9 cellular contexts compared by ENCODE assay signal in genomic region chr13:27007166-27007565, GRCh38.
A peak's percentile ranks its signal among the peaks of the same experiment; 100 is the strongest.
DNase-seq lines count a peak whose midpoint lies in the region; ATAC-seq, FAIRE-seq and TF ChIP-seq lines count a peak whose summit lies in the region.
"Had no signal": no experiment of that assay in that cellular context is flagged by ENCODE, and none has a peak within 500 bp of the region (broad histone marks: within the 10 kb centered on the region; RNA-seq: fewer than 3 reads in every experiment).

No MANE protein-coding gene starts in this region.

- no peaks in the 10 kb centered on the region for H4K20me1 ChIP-seq in Karpas-422 (ENCODE audit: insufficient read depth, low read depth, low read length)

- DNase-seq in NCI-H128 (lab: John Stamatoyannopoulos, UW; ENCODE audit: unreplicated experiment) (peak; percentile 65), kidney (no peak), stomach (no peak), SIG-M5 treated with dmso at 0.1 percent for 504 hours (lab: John Stamatoyannopoulos, UW; ENCODE audit: unreplicated experiment) (no peak), Karpas-422 (no peak)
- DNase-seq in activated CD8-positive, alpha-beta memory T cell treated with anti-CD3 and anti-CD28 coated beads, Interleukin-2, amount 10 ng/mL, durations not matched to agents 7 days and 5 days = no peak
- no peak for DNase-seq in activated T-helper 2 cell treated with anti-CD3 and anti-CD28 coated beads, Interferon-gamma antibody, Interleukin-2, Interleukin-4, amounts not matched to agents 10 μg/mL and 5 μg/mL and 100 μg/mL, durations not matched to agents 14 hours and 24 hours and 36 hours (ENCODE audit: low spot score)
- DNase-seq: activated CD8-positive, alpha-beta T cell treated with anti-CD3 and anti-CD28 coated beads, Interleukin-2, amount 10 ng/mL, durations not matched to agents 7 days and 5 days had no signal

- peaks cover 51% of the 10 kb centered on the region for H3K27me3 Mint-ChIP-seq in activated CD8-positive, alpha-beta memory T cell treated with anti-CD3 and anti-CD28 coated beads, Interleukin-2, amount 10 ng/mL, durations not matched to agents 7 days and 5 days
- peaks cover 44% of the 10 kb centered on the region for H3K27me3 Mint-ChIP-seq in activated T-helper 2 cell treated with anti-CD3 and anti-CD28 coated beads, Interferon-gamma antibody, Interleukin-2, Interleukin-4, amounts not matched to agents 10 μg/mL and 5 μg/mL and 100 μg/mL, durations not matched to agents 14 hours and 24 hours and 36 hours (ENCODE audit: low read depth)

- H3K4me1 ChIP-seq in kidney (ENCODE audit: control insufficient read depth in 1 of 2, insufficient read depth in 1 of 2, low read depth in 1 of 2, low read length in 2 of 2) (peaks cover 5 to 11% of the 10 kb centered on the region in 2 donors), stomach (peaks cover 5 to 21% (median 17%) of the 10 kb centered on the region in 4 donors), Karpas-422 (ENCODE audit: low read length) (no peaks in the 10 kb centered on the region)

- no peaks in the 10 kb centered on the region for H3K79me2 ChIP-seq in Karpas-422 (ENCODE audit: low read length)

- H2AFZ ChIP-seq in Karpas-422 (ENCODE audit: low read length) = no peak overlapping the region

- TF ChIP-seq EP300 in stomach (IDR thresholded peaks at IDR 0.05) = no peak

- H3K9me3 Mint-ChIP-seq in activated CD8-positive, alpha-beta memory T cell treated with anti-CD3 and anti-CD28 coated beads, Interleukin-2, amount 10 ng/mL, durations not matched to agents 7 days and 5 days (ENCODE audit: low read depth) = no peaks in the 10 kb centered on the region
- H3K9me3 Mint-ChIP-seq in activated T-helper 2 cell treated with anti-CD3 and anti-CD28 coated beads, Interferon-gamma antibody, Interleukin-2, Interleukin-4, amounts not matched to agents 10 μg/mL and 5 μg/mL and 100 μg/mL, durations not matched to agents 14 hours and 24 hours and 36 hours = no peaks in the 10 kb centered on the region

- TF ChIP-seq CTCF in kidney (IDR thresholded peaks at IDR 0.05; ENCODE audit: borderline replicate concordance, extremely low read depth, insufficient read depth) (no peak), stomach (IDR thresholded peaks at IDR 0.05) (no peak)

- H3K27ac Mint-ChIP-seq in activated CD8-positive, alpha-beta memory T cell treated with anti-CD3 and anti-CD28 coated beads, Interleukin-2, amount 10 ng/mL, durations not matched to agents 7 days and 5 days = no peak overlapping the region
- no peak overlapping the region for H3K27ac Mint-ChIP-seq in activated T-helper 2 cell treated with anti-CD3 and anti-CD28 coated beads, Interferon-gamma antibody, Interleukin-2, Interleukin-4, amounts not matched to agents 10 μg/mL and 5 μg/mL and 100 μg/mL, durations not matched to agents 14 hours and 24 hours and 36 hours
- H3K27ac Mint-ChIP-seq: activated CD8-positive, alpha-beta T cell treated with anti-CD3 and anti-CD28 coated beads, Interleukin-2, amount 10 ng/mL, durations not matched to agents 7 days and 5 days had no signal

- intact Hi-C loops in kidney (cut with DNase I) (no loop called here), stomach (cut with DNase I; ENCODE audit: low total_unique reads) (no loop called here)
- intact Hi-C loops in activated T-helper 2 cell treated with anti-CD3 and anti-CD28 coated beads, Interferon-gamma antibody, Interleukin-2, Interleukin-4, amounts not matched to agents 10 μg/mL and 5 μg/mL and 100 μg/mL, durations not matched to agents 14 hours and 24 hours and 36 hours (cut with micrococcal nuclease) = no loop called here

- peaks cover 8% of the 10 kb centered on the region for H3K4me1 Mint-ChIP-seq in activated CD8-positive, alpha-beta memory T cell treated with anti-CD3 and anti-CD28 coated beads, Interleukin-2, amount 10 ng/mL, durations not matched to agents 7 days and 5 days
- H3K4me1 Mint-ChIP-seq in activated T-helper 2 cell treated with anti-CD3 and anti-CD28 coated beads, Interferon-gamma antibody, Interleukin-2, Interleukin-4, amounts not matched to agents 10 μg/mL and 5 μg/mL and 100 μg/mL, durations not matched to agents 14 hours and 24 hours and 36 hours (ENCODE audit: low read depth) = peaks cover 8% of the 10 kb centered on the region

- H3K36me3 ChIP-seq in kidney (ENCODE audit: control insufficient read depth in 1 of 2, insufficient read depth in 2 of 2, low read length in 2 of 2) (no peaks in the 10 kb centered on the region), stomach (no peaks in the 10 kb centered on the region), Karpas-422 (ENCODE audit: insufficient read depth, low read length) (no peaks in the 10 kb centered on the region)

- H3K4me2 ChIP-seq in Karpas-422 (ENCODE audit: low read depth, low read length, poor library complexity, severe bottlenecking) = no peak overlapping the region

- CTCF ChIA-PET in activated CD8-positive, alpha-beta memory T cell treated with anti-CD3 and anti-CD28 coated beads, Interleukin-2, amount 10 ng/mL, durations not matched to agents 7 days and 5 days (lab: Charles Lee) = no interaction called here

- H3K9me2 ChIP-seq in Karpas-422 (replicated peaks; ENCODE audit: insufficient read depth, low read length) = no peaks in the 10 kb centered on the region

- FAIRE-seq in kidney (lab: Jason Lieb, UNC) = no peak

- H3K9me3 ChIP-seq in kidney (ENCODE audit: control insufficient read depth in 1 of 2, low read length in 2 of 2) (no peaks in the 10 kb centered on the region), stomach (no peaks in the 10 kb centered on the region), Karpas-422 (ENCODE audit: low read length) (no peaks in the 10 kb centered on the region)

- no peaks in the 10 kb centered on the region for H3K36me3 Mint-ChIP-seq in activated CD8-positive, alpha-beta memory T cell treated with anti-CD3 and anti-CD28 coated beads, Interleukin-2, amount 10 ng/mL, durations not matched to agents 7 days and 5 days
- no peaks in the 10 kb centered on the region for H3K36me3 Mint-ChIP-seq in activated T-helper 2 cell treated with anti-CD3 and anti-CD28 coated beads, Interferon-gamma antibody, Interleukin-2, Interleukin-4, amounts not matched to agents 10 μg/mL and 5 μg/mL and 100 μg/mL, durations not matched to agents 14 hours and 24 hours and 36 hours (ENCODE audit: low read depth)

- H3K27ac ChIP-seq in kidney (ENCODE audit: low read depth in 2 of 2, low read length in 2 of 2) (no peak overlapping the region), stomach (peak overlapping the region in 1 of 5 donors; percentile 41), Karpas-422 (ENCODE audit: low read length) (no peak overlapping the region)

- TF ChIP-seq POLR2A in stomach (IDR thresholded peaks at IDR 0.05) = no peak

- peak overlapping the region; percentile 34 for H3K4me3 Mint-ChIP-seq in activated CD8-positive, alpha-beta memory T cell treated with anti-CD3 and anti-CD28 coated beads, Interleukin-2, amount 10 ng/mL, durations not matched to agents 7 days and 5 days
- H3K4me3 Mint-ChIP-seq in activated T-helper 2 cell treated with anti-CD3 and anti-CD28 coated beads, Interferon-gamma antibody, Interleukin-2, Interleukin-4, amounts not matched to agents 10 μg/mL and 5 μg/mL and 100 μg/mL, durations not matched to agents 14 hours and 24 hours and 36 hours (ENCODE audit: low read depth) = no peak overlapping the region

- H3K9ac ChIP-seq in kidney (ENCODE audit: low read length in 2 of 2) (peak overlapping the region in 1 of 2 donors; percentile 58), Karpas-422 (ENCODE audit: low read length) (no peak overlapping the region)

- no peak for ATAC-seq in activated CD8-positive, alpha-beta memory T cell treated with anti-CD3 and anti-CD28 coated beads, Interleukin-2, amount 10 ng/mL, durations not matched to agents 7 days and 5 days
- ATAC-seq in GM21825 (IDR thresholded peaks at IDR 0.05; ENCODE audit: unreplicated experiment) = no peak
- ATAC-seq: activated CD8-positive, alpha-beta T cell treated with anti-CD3 and anti-CD28 coated beads, Interleukin-2, amount 10 ng/mL, durations not matched to agents 7 days and 5 days had no signal

- H3K4me3 ChIP-seq in kidney (ENCODE audit: low read length in 2 of 2) (peak overlapping the region; percentile 47 to 77), stomach (peak overlapping the region; percentile 41 to 53 (median 49)), Karpas-422 (ENCODE audit: low read length) (no peak overlapping the region)

- H3K27me3 ChIP-seq in stomach = peaks cover 0 to 22% (median 4%) of the 10 kb centered on the region in 3 donors
- H3K27me3 ChIP-seq in Karpas-422 (ENCODE audit: low read length) = no peaks in the 10 kb centered on the region

- 23 to 35% (median 35%) methylated on average over 12 of the region's 12 CpGs for WGBS in stomach, 5 donors
